ENCODE assay signal across 1 cellular context in genomic region chr6:42210551-42210950, GRCh38.
TF ChIP-seq lines count a peak whose summit lies in the region.

No MANE protein-coding gene starts in this region.

TF ChIP-seq in WTC11, 78 proteins besides CTCF, POLR2A, EP300 and RAD21 (continued from another document):
- no peak for TF ChIP-seq HMGXB4 (CRISPR knock-in tag; IDR thresholded peaks at IDR 0.05)
